Comparison of ENCODE assay signal across 24 cellular contexts in the genomic region with DNA sequence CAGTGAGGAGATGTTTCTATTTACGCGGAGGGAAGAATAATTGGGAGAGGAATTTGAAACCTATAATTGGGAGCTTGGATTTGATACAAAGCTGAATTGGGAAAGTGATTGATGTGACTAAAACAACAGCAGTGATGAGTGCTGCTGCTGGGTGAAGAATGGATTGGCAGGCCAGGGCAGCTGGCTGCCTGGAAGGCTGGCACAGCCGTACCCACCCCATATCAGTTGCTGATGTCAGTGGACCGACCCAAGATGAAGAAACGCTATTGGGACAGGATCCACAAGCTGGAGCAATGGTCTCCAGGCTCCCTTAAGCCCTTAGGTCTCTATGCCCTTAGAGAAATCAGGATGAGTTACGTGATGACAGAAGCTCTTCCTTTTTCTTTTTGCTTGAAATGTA. TPM values are rescaled to one million over a fixed set of nuclear protein-coding genes. Genes with fewer than 3 reads are reported as not detected.
"Had no signal": no experiment of that assay in that cellular context is flagged by ENCODE, and none has a peak within 500 bp of the region (broad histone marks: within the 10 kb centered on the region; RNA-seq: fewer than 3 reads in every experiment).

No MANE protein-coding gene starts in this region.

- H3K4me1 Mint-ChIP-seq: immature natural killer cell; naive thymus-derived CD4-positive, alpha-beta T cell; nephron progenitor cell; stimulated activated effector memory CD8-positive, alpha-beta T cell treated with anti-CD3 and anti-CD28 coated beads, Interleukin-12 subunit alpha, Interleukin-12 subunit beta, amount 100 ng/mL, for 72 hours had no signal

- H3K4me3 ChIP-seq: esophagus squamous epithelium, left lung, lung, psoas muscle, right lobe of liver, tibial artery, upper lobe of left lung, uterus had no signal

- H3K9me3 ChIP-seq: esophagus squamous epithelium, left lung, neutrophil, psoas muscle, right lobe of liver, tibial artery, upper lobe of left lung, uterus had no signal

- DNase-seq: effector memory CD4-positive, alpha-beta T cell; esophagus squamous epithelium; foreskin keratinocyte; immature natural killer cell; left lung; mesenchymal stem cell; midbrain; naive thymus-derived CD4-positive, alpha-beta T cell; nephron progenitor cell; psoas muscle; retina; right lobe of liver; stimulated activated CD4-positive, alpha-beta T cell treated with anti-CD3 and anti-CD28 coated beads, Interleukin-4, amount 100 ng/mL, for 1 hour; stimulated activated CD8-positive, alpha-beta memory T cell treated with anti-CD3 and anti-CD28 coated beads, Interleukin-4, amount 100 ng/mL, for 48 hours; tibial artery; uterus had no signal

- H3K9me3 Mint-ChIP-seq: nephron progenitor cell; stimulated activated naive CD8-positive, alpha-beta T cell treated with anti-CD3 and anti-CD28 coated beads, Interleukin-15, Interleukin-2, amounts not matched to agents 100 ng/mL and 50 ng/mL, for 24 hours had no signal

- ATAC-seq: foreskin keratinocyte; left lung; naive thymus-derived CD4-positive, alpha-beta T cell; psoas muscle; right lobe of liver; stimulated activated effector memory CD8-positive, alpha-beta T cell treated with anti-CD3 and anti-CD28 coated beads, Interleukin-12 subunit alpha, Interleukin-12 subunit beta, amount 100 ng/mL, for 72 hours had no signal

- H3K27ac Mint-ChIP-seq: immature natural killer cell; naive thymus-derived CD4-positive, alpha-beta T cell; nephron progenitor cell; stimulated activated effector memory CD8-positive, alpha-beta T cell treated with anti-CD3 and anti-CD28 coated beads, Interleukin-12 subunit alpha, Interleukin-12 subunit beta, amount 100 ng/mL, for 72 hours; stimulated activated naive CD8-positive, alpha-beta T cell treated with anti-CD3 and anti-CD28 coated beads, Interleukin-15, Interleukin-2, amounts not matched to agents 100 ng/mL and 50 ng/mL, for 24 hours had no signal

- H3K27me3 ChIP-seq: esophagus squamous epithelium, foreskin keratinocyte, left lung, neutrophil, right lobe of liver, tibial artery, upper lobe of left lung, uterus had no signal

- H3K27ac ChIP-seq: esophagus squamous epithelium, foreskin keratinocyte, left lung, neutrophil, psoas muscle, right lobe of liver, tibial artery, upper lobe of left lung, uterus had no signal

- H3K36me3 ChIP-seq: esophagus squamous epithelium, left lung, neutrophil, right lobe of liver, tibial artery, upper lobe of left lung, uterus had no signal

- H3K4me3 Mint-ChIP-seq: immature natural killer cell; naive thymus-derived CD4-positive, alpha-beta T cell; nephron progenitor cell; stimulated activated effector memory CD8-positive, alpha-beta T cell treated with anti-CD3 and anti-CD28 coated beads, Interleukin-12 subunit alpha, Interleukin-12 subunit beta, amount 100 ng/mL, for 72 hours; stimulated activated naive CD8-positive, alpha-beta T cell treated with anti-CD3 and anti-CD28 coated beads, Interleukin-15, Interleukin-2, amounts not matched to agents 100 ng/mL and 50 ng/mL, for 24 hours had no signal

- H3K4me1 ChIP-seq: esophagus squamous epithelium, foreskin keratinocyte, left lung, psoas muscle, right lobe of liver, tibial artery, upper lobe of left lung, uterus had no signal

- H3K36me3 Mint-ChIP-seq: immature natural killer cell; naive thymus-derived CD4-positive, alpha-beta T cell; stimulated activated effector memory CD8-positive, alpha-beta T cell treated with anti-CD3 and anti-CD28 coated beads, Interleukin-12 subunit alpha, Interleukin-12 subunit beta, amount 100 ng/mL, for 72 hours had no signal

RNA-seq across cellular contexts. Expression of gene GRIK1, which starts 47.4 kb away (rescaled TPM):
- total RNA-seq: epithelial cell of proximal tubule, foreskin keratinocyte, left lung, osteoblast, psoas muscle, right lobe of liver had no signal
- polyA plus RNA-seq: foreskin keratinocyte; immature natural killer cell; keratinocyte; lung; naive thymus-derived CD4-positive, alpha-beta T cell had no signal
